In the genomic region with DNA sequence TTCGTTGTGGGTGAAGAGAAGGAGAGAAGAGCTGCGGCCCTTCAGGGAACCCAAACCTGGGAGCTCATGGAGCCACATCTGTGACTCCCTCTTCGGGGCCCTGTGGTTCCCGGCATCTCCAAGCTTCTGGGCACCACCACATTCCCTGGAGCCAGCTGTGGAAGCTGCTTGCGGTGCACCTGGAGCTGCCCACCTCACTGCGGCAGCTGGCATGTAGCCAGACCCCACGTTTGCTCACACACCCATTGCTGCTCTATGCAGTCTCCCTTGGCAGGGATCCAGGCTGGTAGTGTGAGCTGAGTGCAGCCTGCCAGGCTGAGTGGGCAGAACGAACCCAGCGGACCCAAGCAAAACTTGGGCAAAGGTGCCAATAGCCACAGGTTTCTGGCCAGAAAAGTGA, we compare ENCODE assay signal across 14 cellular contexts. TPM values are rescaled to one million over a fixed set of nuclear protein-coding genes. Genes with fewer than 3 reads are reported as not detected.
DNase-seq lines count a peak whose midpoint lies in the region; ATAC-seq, FAIRE-seq and TF ChIP-seq lines count a peak whose summit lies in the region.
"Had no signal": no experiment of that assay in that cellular context is flagged by ENCODE, and none has a peak within 500 bp of the region (broad histone marks: within the 10 kb centered on the region; RNA-seq: fewer than 3 reads in every experiment).

No MANE protein-coding gene starts in this region.

- no peak for ATAC-seq in PC-3
- ATAC-seq: natural killer cell treated with Interleukin-12 subunit alpha and Interleukin-12 subunit beta and Interleukin-15 and Interleukin-18, amount 100 ng/mL, for 72 hours had no signal

- no peaks in the 10 kb centered on the region for H3K9me2 ChIP-seq in PC-3 (replicated peaks; ENCODE audit: low read length)

- peaks cover 20% of the 10 kb centered on the region for H3K4me1 ChIP-seq in PC-3 (ENCODE audit: insufficient read depth, low read length)
- no peaks in the 10 kb centered on the region for H3K4me1 ChIP-seq in kidney (ENCODE audit: control insufficient read depth in 1 of 2, insufficient read depth in 1 of 2, low read depth in 1 of 2, low read length in 2 of 2)
- H3K4me1 ChIP-seq in effector memory CD4-positive, alpha-beta T cell (ENCODE audit: control insufficient read depth, insufficient read depth, low read length, poor library complexity, severe bottlenecking), result no peaks in the 10 kb centered on the region
- H3K4me1 ChIP-seq: sigmoid colon had no signal

- no TSS peak for BruUV-seq in PC-3 (replicated peaks; lab: Mats Ljungman, UMichigan)

- H3K9ac ChIP-seq in PC-3 (ENCODE audit: low read length) (no peak overlapping the region), kidney (ENCODE audit: low read length in 2 of 2) (no peak overlapping the region)

- intact Hi-C loops in PC-3 (cut with micrococcal nuclease) (no loop called here), kidney (cut with DNase I) (no loop called here)

- H2AFZ ChIP-seq in PC-3 (ENCODE audit: low read length), result no peak overlapping the region

- no peaks in the 10 kb centered on the region for H3F3A ChIP-seq in PC-3 (ENCODE audit: low read length, unreplicated experiment)

- FAIRE-seq in kidney (lab: Jason Lieb, UNC), result no peak
- FAIRE-seq: frontal cortex had no signal

- H3K27ac Mint-ChIP-seq in endothelial cell (ENCODE audit: unreplicated experiment), result no peak overlapping the region
- H3K27ac Mint-ChIP-seq in T-helper 2 cell treated with Interferon-gamma antibody and Interleukin-4, amounts not matched to agents 5 μg/mL and 100 μg/mL, for 36 hours, result no peak overlapping the region

- peaks cover 1% of the 10 kb centered on the region for H3K27me3 Mint-ChIP-seq in endothelial cell (ENCODE audit: unreplicated experiment)
- H3K27me3 Mint-ChIP-seq in T-helper 2 cell treated with Interferon-gamma antibody and Interleukin-4, amounts not matched to agents 5 μg/mL and 100 μg/mL, for 36 hours (ENCODE audit: low read depth), result peaks cover 2% of the 10 kb centered on the region

- H3K4me1 Mint-ChIP-seq in endothelial cell (ENCODE audit: unreplicated experiment), result peaks cover 9% of the 10 kb centered on the region
- H3K4me1 Mint-ChIP-seq in T-helper 2 cell treated with Interferon-gamma antibody and Interleukin-4, amounts not matched to agents 5 μg/mL and 100 μg/mL, for 36 hours (ENCODE audit: low read depth), result peaks cover 7% of the 10 kb centered on the region

- H3K36me3 ChIP-seq in PC-3 (ENCODE audit: low read depth, low read length), result no peaks in the 10 kb centered on the region
- no peaks in the 10 kb centered on the region for H3K36me3 ChIP-seq in kidney (ENCODE audit: control insufficient read depth in 1 of 2, insufficient read depth in 2 of 2, low read length in 2 of 2)
- H3K36me3 ChIP-seq in effector memory CD4-positive, alpha-beta T cell (ENCODE audit: control insufficient read depth, insufficient read depth, low read length), result no peaks in the 10 kb centered on the region
- H3K36me3 ChIP-seq: sigmoid colon had no signal

- POLR2A ChIA-PET in PC-3 (lab: Charles Lee; ENCODE audit: unreplicated experiment), result interaction anchor here (0.6 kb wide), 1 partner anchor 572 kb away, joined by 6 read pairs; no protein-coding TSS in a partner anchor

- DNase-seq in COR-L47 (lab: John Stamatoyannopoulos, UW), result peak; percentile 96
- DNase-seq in NCI-H1092 (lab: John Stamatoyannopoulos, UW), result peak; percentile 67
- DNase-seq in PC-3, result peak; percentile 52
- DNase-seq in kidney, result peak; percentile 78
- DNase-seq in endothelial cell (ENCODE audit: low spot score), result no peak
- DNase-seq in stimulated activated CD4-positive, alpha-beta T cell treated with anti-CD3 and anti-CD28 coated beads, Interleukin-4, amount 100 ng/mL, for 24 hours, result no peak
- no peak for DNase-seq in effector memory CD4-positive, alpha-beta T cell
- DNase-seq in T-helper 2 cell treated with Interferon-gamma antibody and Interleukin-4, amounts not matched to agents 5 μg/mL and 100 μg/mL, for 36 hours (ENCODE audit: low spot score), result no peak
- DNase-seq: effector CD8-positive, alpha-beta T cell; NCI-H1930; sigmoid colon had no signal

- no peak overlapping the region for H3K27ac ChIP-seq in PC-3 (ENCODE audit: low read length)
- no peak overlapping the region for H3K27ac ChIP-seq in kidney (ENCODE audit: low read depth in 2 of 2, low read length in 2 of 2)
- no peak overlapping the region for H3K27ac ChIP-seq in effector memory CD4-positive, alpha-beta T cell (ENCODE audit: insufficient read depth, low read length, poor library complexity, severe bottlenecking)
- H3K27ac ChIP-seq: sigmoid colon had no signal

- H3K4me2 ChIP-seq in PC-3 (ENCODE audit: low read length), result no peak overlapping the region

- no peak overlapping the region for H3K4me3 Mint-ChIP-seq in endothelial cell (ENCODE audit: unreplicated experiment)
- no peak overlapping the region for H3K4me3 Mint-ChIP-seq in T-helper 2 cell treated with Interferon-gamma antibody and Interleukin-4, amounts not matched to agents 5 μg/mL and 100 μg/mL, for 36 hours
- H3K4me3 Mint-ChIP-seq: natural killer cell treated with Interleukin-12 subunit alpha and Interleukin-12 subunit beta and Interleukin-15 and Interleukin-18, amount 100 ng/mL, for 72 hours had no signal

- H3K4me3 ChIP-seq in PC-3 (ENCODE audit: low read length) (no peak overlapping the region), kidney (ENCODE audit: low read length in 2 of 2) (no peak overlapping the region)
- no peak overlapping the region for H3K4me3 ChIP-seq in effector memory CD4-positive, alpha-beta T cell (ENCODE audit: insufficient read depth, low read depth, low read length, poor library complexity, severe bottlenecking)
- H3K4me3 ChIP-seq: sigmoid colon had no signal

- CTCF ChIA-PET in PC-3 (lab: Charles Lee), result no interaction called here

- TF ChIP-seq CTCF in PC-3 (conservative IDR thresholded peaks at IDR 0.05; ENCODE audit: low read depth, low read length), result no peak
- no peak for TF ChIP-seq CTCF in kidney (IDR thresholded peaks at IDR 0.05; ENCODE audit: borderline replicate concordance, extremely low read depth, insufficient read depth)
- TF ChIP-seq CTCF in endothelial cell (IDR thresholded peaks at IDR 0.05; ENCODE audit: unreplicated experiment), result no peak

- H3K9me3 ChIP-seq in PC-3 (ENCODE audit: low read length), result no peaks in the 10 kb centered on the region
- no peaks in the 10 kb centered on the region for H3K9me3 ChIP-seq in kidney (ENCODE audit: control insufficient read depth in 1 of 2, low read length in 2 of 2)
- H3K9me3 ChIP-seq in effector memory CD4-positive, alpha-beta T cell (ENCODE audit: control insufficient read depth, low read length), result no peaks in the 10 kb centered on the region
- H3K9me3 ChIP-seq: sigmoid colon had no signal

- no peaks in the 10 kb centered on the region for H3K27me3 ChIP-seq in PC-3 (ENCODE audit: low read length)
- H3K27me3 ChIP-seq in effector memory CD4-positive, alpha-beta T cell (replicated peaks; ENCODE audit: control insufficient read depth, insufficient read depth, low read length, poor library complexity, severe bottlenecking), result no peaks in the 10 kb centered on the region

- no peaks in the 10 kb centered on the region for H4K20me1 ChIP-seq in PC-3 (ENCODE audit: low read length)

- no peaks in the 10 kb centered on the region for H3K36me3 Mint-ChIP-seq in endothelial cell (ENCODE audit: low read depth, unreplicated experiment)
- no peaks in the 10 kb centered on the region for H3K36me3 Mint-ChIP-seq in T-helper 2 cell treated with Interferon-gamma antibody and Interleukin-4, amounts not matched to agents 5 μg/mL and 100 μg/mL, for 36 hours (ENCODE audit: low read depth)
- H3K36me3 Mint-ChIP-seq: natural killer cell treated with Interleukin-12 subunit alpha and Interleukin-12 subunit beta and Interleukin-15 and Interleukin-18, amount 100 ng/mL, for 72 hours had no signal

- no peaks in the 10 kb centered on the region for H3K79me2 ChIP-seq in PC-3 (ENCODE audit: low read length)

- no peaks in the 10 kb centered on the region for H3K9me3 Mint-ChIP-seq in endothelial cell (ENCODE audit: unreplicated experiment)
- no peaks in the 10 kb centered on the region for H3K9me3 Mint-ChIP-seq in T-helper 2 cell treated with Interferon-gamma antibody and Interleukin-4, amounts not matched to agents 5 μg/mL and 100 μg/mL, for 36 hours

RNA-seq across cellular contexts. Expression of a gene that starts 16.8 kb away (rescaled TPM):
- not detected in 2 replicates for total RNA-seq in PC-3 (2014; rRNA removed)
- not detected for total RNA-seq in kidney
- polyA plus RNA-seq in kidney (ENCODE audit: insufficient read depth, low read depth, low replicate concordance), result not detected
- total RNA-seq in endothelial cell (ENCODE audit: unreplicated experiment), result not detected
- total RNA-seq: frontal cortex; natural killer cell treated with Interleukin-12 subunit alpha and Interleukin-12 subunit beta and Interleukin-15 and Interleukin-18, amount 100 ng/mL, for 72 hours; sigmoid colon had no signal
- polyA plus RNA-seq: BJ had no signal

RNA-seq across cellular contexts. Expression of a gene that starts 56.7 kb away (rescaled TPM):
- total RNA-seq in PC-3 (2014; rRNA removed) (0.17 and 0.55 TPM in 2 replicates), kidney (not detected), endothelial cell (ENCODE audit: unreplicated experiment) (not detected)
- polyA plus RNA-seq in kidney (ENCODE audit: insufficient read depth, low read depth, low replicate concordance), result not detected
- total RNA-seq: natural killer cell treated with Interleukin-12 subunit alpha and Interleukin-12 subunit beta and Interleukin-15 and Interleukin-18, amount 100 ng/mL, for 72 hours had no signal
- polyA plus RNA-seq: BJ had no signal

Comparison
In these comparisons a context has a peak if more than half of its experiments do, and no peak if none do; other contexts are left out.
1. DNase-seq: peak in COR-L47 (single experiment), NCI-H1092 (single experiment), PC-3 (single experiment) and kidney (single experiment); none in endothelial cell (single experiment), stimulated activated CD4-positive, alpha-beta T cell treated with anti-CD3 and anti-CD28 coated beads, Interleukin-4, amount 100 ng/mL, for 24 hours (single experiment), effector memory CD4-positive, alpha-beta T cell (0 of 3) and T-helper 2 cell treated with Interferon-gamma antibody and Interleukin-4, amounts not matched to agents 5 μg/mL and 100 μg/mL, for 36 hours (single experiment).